ENCODE assay signal across 10 cellular contexts in the genomic region with DNA sequence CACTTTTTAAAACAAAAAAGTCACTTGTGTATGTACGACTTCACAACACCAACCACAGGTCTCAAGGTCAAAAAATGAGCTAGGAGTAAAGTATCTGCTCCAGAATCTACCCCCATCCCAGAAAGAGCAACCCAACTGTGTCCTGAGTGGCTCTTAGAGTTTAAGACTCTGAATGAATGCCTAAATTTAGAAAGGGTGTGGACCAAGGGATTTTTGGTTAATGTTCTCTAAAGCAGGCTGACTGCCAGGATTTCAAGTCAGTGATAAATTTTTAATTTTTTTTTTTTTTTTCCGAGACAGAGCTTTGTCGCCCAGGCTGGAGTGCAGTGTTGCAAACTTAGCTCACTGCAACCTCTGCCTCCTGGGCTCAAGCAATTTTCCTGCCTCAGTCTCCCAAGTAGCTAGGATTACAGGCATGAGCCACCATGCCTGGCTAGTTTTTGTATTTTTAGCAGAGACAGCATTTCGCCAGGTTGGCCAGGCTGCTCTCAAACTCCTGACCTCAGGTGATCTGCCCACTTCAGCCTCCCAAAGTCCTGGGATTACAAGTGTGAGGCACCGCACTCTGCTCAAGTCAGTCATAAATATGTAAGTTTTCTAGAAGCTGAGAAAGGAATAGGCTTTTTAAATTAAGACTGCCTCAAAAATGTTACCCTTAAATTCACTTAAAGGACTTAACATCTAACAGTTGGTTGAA. TPM values are rescaled to one million over a fixed set of nuclear protein-coding genes. Genes with fewer than 3 reads are reported as not detected.
A peak's percentile ranks its signal among the peaks of the same experiment; 100 is the strongest.
DNase-seq lines count a peak whose midpoint lies in the region; ATAC-seq and TF ChIP-seq lines count a peak whose summit lies in the region.
"Had no signal": no experiment of that assay in that cellular context is flagged by ENCODE, and none has a peak within 500 bp of the region (broad histone marks: within the 10 kb centered on the region; RNA-seq: fewer than 3 reads in every experiment).

No MANE protein-coding gene starts in this region.

- 40% methylated on average over 5 of the region's 5 CpGs for WGBS in esophagus muscularis mucosa

- DNase-seq in AG08395 (ENCODE audit: low spot score) (peak; percentile 69), esophagus muscularis mucosa (ENCODE audit: extremely low spot score) (no peak), islet precursor cell (no peak), DMS153 (lab: John Stamatoyannopoulos, UW) (no peak), midbrain (lab: John Stamatoyannopoulos, UW) (no peak), NCI-H1105 (lab: John Stamatoyannopoulos, UW) (no peak)
- DNase-seq in naive thymus-derived CD8-positive, alpha-beta T cell: no peak
- DNase-seq: activated CD4-positive, CD25-positive, alpha-beta regulatory T cell treated with anti-CD3 and anti-CD28 coated beads, Interleukin-2, amount 50 U/mL, for 72 hours had no signal

- TF ChIP-seq CTCF in esophagus muscularis mucosa (IDR thresholded peaks at IDR 0.05): no peak

- H3K36me3 ChIP-seq in esophagus muscularis mucosa: peaks cover 0 to 36% (median 19%) of the 10 kb centered on the region in 4 donors

- H3K27me3 Mint-ChIP-seq in IgD-negative memory B cell: no peaks in the 10 kb centered on the region
- no peaks in the 10 kb centered on the region for H3K27me3 Mint-ChIP-seq in naive thymus-derived CD8-positive, alpha-beta T cell
- H3K27me3 Mint-ChIP-seq: dendritic cell treated with granulocyte-macrophage colony-stimulating factor and Interleukin-4, amounts not matched to agents 40 ng/mL and 50 ng/mL, for 4 days had no signal

- peak overlapping the region in 2 of 4 donors; percentile 46 to 65 for H3K4me3 Mint-ChIP-seq in IgD-negative memory B cell
- H3K4me3 Mint-ChIP-seq in naive thymus-derived CD8-positive, alpha-beta T cell: peak overlapping the region in 5 of 10 donors; percentile 4 to 60 (median 19)
- H3K4me3 Mint-ChIP-seq: dendritic cell treated with granulocyte-macrophage colony-stimulating factor and Interleukin-4, amounts not matched to agents 40 ng/mL and 50 ng/mL, for 4 days had no signal

- intact Hi-C loops in esophagus muscularis mucosa (cut with DNase I): no loop called here

- TF ChIP-seq POLR2A in esophagus muscularis mucosa (IDR thresholded peaks at IDR 0.05; ENCODE audit: low read depth): no peak

- H3K27ac ChIP-seq in esophagus muscularis mucosa (replicated peaks in 1 of 4): peak overlapping the region; percentile 49 to 60 (median 53)

- TF ChIP-seq EP300 in esophagus muscularis mucosa (IDR thresholded peaks at IDR 0.05): no peak

- peaks cover 2% of the 10 kb centered on the region for H3K36me3 Mint-ChIP-seq in IgD-negative memory B cell
- peaks cover 0 to 63% (median 9%) of the 10 kb centered on the region in 3 donors for H3K36me3 Mint-ChIP-seq in naive thymus-derived CD8-positive, alpha-beta T cell

- peak overlapping the region; percentile 33 to 94 (median 91) for H3K27ac Mint-ChIP-seq in IgD-negative memory B cell
- H3K27ac Mint-ChIP-seq in naive thymus-derived CD8-positive, alpha-beta T cell: peak overlapping the region in 7 of 10 donors; percentile 1 to 85 (median 36)
- H3K27ac Mint-ChIP-seq: dendritic cell treated with granulocyte-macrophage colony-stimulating factor and Interleukin-4, amounts not matched to agents 40 ng/mL and 50 ng/mL, for 4 days had no signal

- no peaks in the 10 kb centered on the region for H3K9me3 ChIP-seq in esophagus muscularis mucosa

- peaks cover 35 to 53% (median 41%) of the 10 kb centered on the region in 3 donors for H3K4me1 Mint-ChIP-seq in IgD-negative memory B cell
- peaks cover 18 to 67% (median 61%) of the 10 kb centered on the region in 4 donors for H3K4me1 Mint-ChIP-seq in naive thymus-derived CD8-positive, alpha-beta T cell

- no peak for ATAC-seq in naive thymus-derived CD8-positive, alpha-beta T cell

- H3K9me3 Mint-ChIP-seq in IgD-negative memory B cell: no peaks in the 10 kb centered on the region
- H3K9me3 Mint-ChIP-seq in naive thymus-derived CD8-positive, alpha-beta T cell: no peaks in the 10 kb centered on the region
- H3K9me3 Mint-ChIP-seq: dendritic cell treated with granulocyte-macrophage colony-stimulating factor and Interleukin-4, amounts not matched to agents 40 ng/mL and 50 ng/mL, for 4 days had no signal

- POLR2A ChIA-PET in naive thymus-derived CD8-positive, alpha-beta T cell (lab: Charles Lee): interaction anchor here (0.6 kb wide), 1 partner anchor 48 kb away, joined by 3 read pairs; no protein-coding TSS in a partner anchor

- peaks cover 25 to 55% (median 40%) of the 10 kb centered on the region in 4 donors for H3K4me1 ChIP-seq in esophagus muscularis mucosa

- H3K4me3 ChIP-seq in esophagus muscularis mucosa: no peak overlapping the region

- no peaks in the 10 kb centered on the region for H3K27me3 ChIP-seq in esophagus muscularis mucosa

RNA-seq across cellular contexts. Expression of a gene that starts 20.2 kb away (rescaled TPM):
- 32.4 TPM for polyA plus RNA-seq in IgD-negative memory B cell
- 100 to 1,000 TPM; 103 to 118 (median 115) TPM for total RNA-seq in esophagus muscularis mucosa
- 10 to 100 TPM; 43.8 to 45.3 TPM for total RNA-seq in naive thymus-derived CD8-positive, alpha-beta T cell
- 10 to 100 TPM; 28.5 to 34.7 (median 30.2) TPM for polyA plus RNA-seq in naive thymus-derived CD8-positive, alpha-beta T cell

RNA-seq across cellular contexts. Expression of a gene that starts 51.3 kb away (rescaled TPM):
- polyA plus RNA-seq in IgD-negative memory B cell: 62.8 TPM
- total RNA-seq in esophagus muscularis mucosa: 10 to 100 TPM; 25.7 to 35.0 (median 30.2) TPM
- total RNA-seq in naive thymus-derived CD8-positive, alpha-beta T cell: 10 to 100 TPM; 65.1 to 65.2 TPM
- 10 to 100 TPM; 28.4 to 57.7 (median 37.9) TPM for polyA plus RNA-seq in naive thymus-derived CD8-positive, alpha-beta T cell
